ENCODE assay signal across 14 cellular contexts in the genomic region with DNA sequence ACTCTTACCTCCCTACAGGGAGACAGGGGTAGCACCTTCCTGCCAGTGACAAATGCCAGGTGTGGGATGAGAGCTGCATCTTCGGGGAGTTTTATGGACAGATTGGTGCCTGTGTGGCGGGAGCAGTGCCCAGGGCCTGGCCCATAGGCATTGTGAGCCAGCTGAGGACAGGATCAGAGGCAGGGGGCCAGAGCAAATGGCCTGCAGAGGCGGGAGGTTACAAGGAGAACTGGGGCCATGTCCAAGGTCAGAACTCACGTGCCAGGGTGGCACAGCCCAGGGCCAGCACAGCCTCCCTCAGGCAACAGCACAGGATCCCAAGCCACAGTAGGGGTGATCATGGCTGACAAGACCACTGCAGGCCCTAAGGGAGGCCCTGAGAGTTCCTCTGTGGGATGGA. TPM values are rescaled to one million over a fixed set of nuclear protein-coding genes. Genes with fewer than 3 reads are reported as not detected.
DNase-seq lines count a peak whose midpoint lies in the region; ATAC-seq, FAIRE-seq and TF ChIP-seq lines count a peak whose summit lies in the region.
"Had no signal": no experiment of that assay in that cellular context is flagged by ENCODE, and none has a peak within 500 bp of the region (broad histone marks: within the 10 kb centered on the region; RNA-seq: fewer than 3 reads in every experiment).

No MANE protein-coding gene starts in this region.

- no peak for TF ChIP-seq CTCF in coronary artery (IDR thresholded peaks at IDR 0.05)
- TF ChIP-seq CTCF in tibial nerve (IDR thresholded peaks at IDR 0.05) = no peak

- no peaks in the 10 kb centered on the region for H3K9me3 ChIP-seq in naive thymus-derived CD4-positive, alpha-beta T cell (ENCODE audit: control insufficient read depth in 2 of 3, low read length in 3 of 3)
- H3K9me3 ChIP-seq in tibial nerve = no peaks in the 10 kb centered on the region

- 70 to 84% methylated on average over 4 of the region's 4 CpGs for WGBS in tibial nerve, 2 donors

- no peaks in the 10 kb centered on the region for H3K9me3 Mint-ChIP-seq in activated naive CD4-positive, alpha-beta T cell treated with anti-CD3 and anti-CD28 coated beads, Interleukin-2, amount 10 ng/mL, durations not matched to agents 7 days and 5 days
- H3K9me3 Mint-ChIP-seq in naive thymus-derived CD4-positive, alpha-beta T cell = peaks cover 0 to 2% (median 0%) of the 10 kb centered on the region in 11 donors
- H3K9me3 Mint-ChIP-seq: mesothelial cell of epicardium; stimulated activated naive CD8-positive, alpha-beta T cell treated with anti-CD3 and anti-CD28 coated beads, Interleukin-15, amount 100 ng/mL, for 72 hours had no signal

- peaks cover 61% of the 10 kb centered on the region for H3K36me3 Mint-ChIP-seq in activated naive CD4-positive, alpha-beta T cell treated with anti-CD3 and anti-CD28 coated beads, Interleukin-2, amount 10 ng/mL, durations not matched to agents 7 days and 5 days
- H3K36me3 Mint-ChIP-seq in naive thymus-derived CD4-positive, alpha-beta T cell = peaks cover 15 to 64% (median 26%) of the 10 kb centered on the region in 5 donors

- H3K27ac ChIP-seq in coronary artery (peak overlapping the region; percentile 82 to 88), tibial nerve (peak overlapping the region in 3 of 4 donors; percentile 53 to 77 (median 72))
- peak overlapping the region; percentile 18 for H3K27ac ChIP-seq in naive thymus-derived CD4-positive, alpha-beta T cell (ENCODE audit: low read depth, low read length)
- H3K27ac ChIP-seq: foreskin keratinocyte had no signal

- no peak for DNase-seq in activated naive CD4-positive, alpha-beta T cell treated with anti-CD3 and anti-CD28 coated beads, Interleukin-2, amount 10 ng/mL, durations not matched to agents 7 days and 5 days
- DNase-seq in activated naive CD4-positive, alpha-beta T cell treated with Interleukin-2 at 50 U/mL for 16 hours = no peak
- DNase-seq in coronary artery (ENCODE audit: low spot score) (no peak), tibial nerve (ENCODE audit: low spot score in 2 of 2) (no peak), GM12892 (ENCODE audit: insufficient read length) (no peak), NCI-H2227 treated with DMSO at 0.1 percent for 48 hours (lab: John Stamatoyannopoulos, UW) (no peak), NCI-H524 (lab: John Stamatoyannopoulos, UW) (no peak)
- DNase-seq in naive thymus-derived CD4-positive, alpha-beta T cell = no peak
- DNase-seq: NCI-H69; stimulated activated naive CD8-positive, alpha-beta T cell treated with anti-CD3 and anti-CD28 coated beads, Interleukin-15, amount 100 ng/mL, for 72 hours; T-helper 1 cell had no signal

- no peaks in the 10 kb centered on the region for H3K27me3 Mint-ChIP-seq in activated naive CD4-positive, alpha-beta T cell treated with anti-CD3 and anti-CD28 coated beads, Interleukin-2, amount 10 ng/mL, durations not matched to agents 7 days and 5 days
- no peaks in the 10 kb centered on the region for H3K27me3 Mint-ChIP-seq in naive thymus-derived CD4-positive, alpha-beta T cell
- H3K27me3 Mint-ChIP-seq: stimulated activated naive CD8-positive, alpha-beta T cell treated with anti-CD3 and anti-CD28 coated beads, Interleukin-15, amount 100 ng/mL, for 72 hours had no signal

- peak overlapping the region; percentile 8 for H3K27ac Mint-ChIP-seq in activated naive CD4-positive, alpha-beta T cell treated with anti-CD3 and anti-CD28 coated beads, Interleukin-2, amount 10 ng/mL, durations not matched to agents 7 days and 5 days
- H3K27ac Mint-ChIP-seq in naive thymus-derived CD4-positive, alpha-beta T cell = peak overlapping the region in 2 of 9 donors; percentile 43 to 77
- H3K27ac Mint-ChIP-seq: mesothelial cell of epicardium had no signal

- H3K4me3 Mint-ChIP-seq in activated naive CD4-positive, alpha-beta T cell treated with anti-CD3 and anti-CD28 coated beads, Interleukin-2, amount 10 ng/mL, durations not matched to agents 7 days and 5 days = no peak overlapping the region
- no peak overlapping the region for H3K4me3 Mint-ChIP-seq in naive thymus-derived CD4-positive, alpha-beta T cell
- H3K4me3 Mint-ChIP-seq: mesothelial cell of epicardium; stimulated activated naive CD8-positive, alpha-beta T cell treated with anti-CD3 and anti-CD28 coated beads, Interleukin-15, amount 100 ng/mL, for 72 hours had no signal

- H3K4me1 Mint-ChIP-seq in activated naive CD4-positive, alpha-beta T cell treated with anti-CD3 and anti-CD28 coated beads, Interleukin-2, amount 10 ng/mL, durations not matched to agents 7 days and 5 days = peaks cover 12% of the 10 kb centered on the region
- H3K4me1 Mint-ChIP-seq in naive thymus-derived CD4-positive, alpha-beta T cell = peaks cover 12 to 20% (median 14%) of the 10 kb centered on the region in 7 donors

- TF ChIP-seq POLR2A in tibial nerve (IDR thresholded peaks at IDR 0.05) (no peak), GM12892 (IDR thresholded peaks at IDR 0.05; ENCODE audit: low read depth, low read length) (no peak)

- no peaks in the 10 kb centered on the region for H3K4me1 ChIP-seq in naive thymus-derived CD4-positive, alpha-beta T cell (ENCODE audit: control insufficient read depth in 2 of 2, insufficient read depth in 2 of 2, low read length in 2 of 2)
- peaks cover 0 to 22% (median 14%) of the 10 kb centered on the region in 4 donors for H3K4me1 ChIP-seq in tibial nerve
- H3K4me1 ChIP-seq: foreskin keratinocyte had no signal

- no peak for FAIRE-seq in GM12892 (lab: Jason Lieb, UNC)
- FAIRE-seq: H1 had no signal

- intact Hi-C loops in naive thymus-derived CD4-positive, alpha-beta T cell (cut with micrococcal nuclease) = no loop called here

- TF ChIP-seq EP300 in tibial nerve (IDR thresholded peaks at IDR 0.05) = no peak

- POLR2A ChIA-PET in naive thymus-derived CD4-positive, alpha-beta T cell (lab: Charles Lee) = interaction anchor here (1.0 kb wide), 1 partner anchor 12 kb away, joined by 4 read pairs; no protein-coding TSS in a partner anchor

- H3K27me3 ChIP-seq in naive thymus-derived CD4-positive, alpha-beta T cell (ENCODE audit: control insufficient read depth in 2 of 2, insufficient read depth in 2 of 2, low read length in 2 of 2) = no peaks in the 10 kb centered on the region
- no peaks in the 10 kb centered on the region for H3K27me3 ChIP-seq in tibial nerve
- H3K27me3 ChIP-seq: foreskin keratinocyte had no signal

- peaks cover 4 to 87% (median 5%) of the 10 kb centered on the region in 3 experiments for H3K36me3 ChIP-seq in naive thymus-derived CD4-positive, alpha-beta T cell (ENCODE audit: control insufficient read depth in 2 of 3, insufficient read depth in 3 of 3, low read length in 3 of 3)
- peaks cover 0 to 87% (median 35%) of the 10 kb centered on the region in 3 donors for H3K36me3 ChIP-seq in tibial nerve

- no peak for ATAC-seq in naive thymus-derived CD4-positive, alpha-beta T cell
- ATAC-seq: stimulated activated naive CD8-positive, alpha-beta T cell treated with anti-CD3 and anti-CD28 coated beads, Interleukin-15, amount 100 ng/mL, for 72 hours had no signal

- CTCF ChIA-PET in activated naive CD4-positive, alpha-beta T cell treated with anti-CD3 and anti-CD28 coated beads, Interleukin-2, amount 10 ng/mL, durations not matched to agents 7 days and 5 days (lab: Charles Lee) = no interaction called here
- CTCF ChIA-PET in naive thymus-derived CD4-positive, alpha-beta T cell (lab: Charles Lee) = no interaction called here

- H3K4me3 ChIP-seq in coronary artery (peak overlapping the region; percentile 41), tibial nerve (no peak overlapping the region)
- H3K4me3 ChIP-seq in naive thymus-derived CD4-positive, alpha-beta T cell (ENCODE audit: low read length) = no peak overlapping the region

RNA-seq across cellular contexts. Expression of a gene that starts 14.7 kb away (rescaled TPM):
- total RNA-seq in naive thymus-derived CD4-positive, alpha-beta T cell = 10 to 100 TPM; 35.6 to 93.5 (median 43.6) TPM
- 10 to 100 TPM in 1 of 2 donors, 1 to 10 TPM in 1; 6.7 to 13.9 TPM for polyA plus RNA-seq in naive thymus-derived CD4-positive, alpha-beta T cell
- 10 to 100 TPM; 37.4 to 59.8 (median 51.7) TPM for total RNA-seq in tibial nerve
- 16.0 TPM for polyA plus RNA-seq in GM12892 (2012; ENCODE audit: missing spikeins)

RNA-seq across cellular contexts. Expression of a gene that starts 40.2 kb away (rescaled TPM):
- total RNA-seq in naive thymus-derived CD4-positive, alpha-beta T cell = 10 to 100 TPM; 28.4 to 50.4 (median 47.6) TPM
- polyA plus RNA-seq in naive thymus-derived CD4-positive, alpha-beta T cell = 10 to 100 TPM; 28.8 to 32.2 TPM
- 100 to 1,000 TPM in 1 of 4 donors, 10 to 100 TPM in 3; 49.2 to 111 (median 56.0) TPM for total RNA-seq in tibial nerve
- 20.6 TPM for polyA plus RNA-seq in GM12892 (2012; ENCODE audit: missing spikeins)

Comparison
In these comparisons a context has a peak if more than half of its experiments do, and no peak if none do; other contexts are left out.
1. H3K27ac ChIP-seq: peak in every context shown above with its lines; median percentile 85 in coronary artery; 72 in tibial nerve; 18 in naive thymus-derived CD4-positive, alpha-beta T cell.